Comparison of ENCODE assay signal across 1 cellular context in the genomic region with DNA sequence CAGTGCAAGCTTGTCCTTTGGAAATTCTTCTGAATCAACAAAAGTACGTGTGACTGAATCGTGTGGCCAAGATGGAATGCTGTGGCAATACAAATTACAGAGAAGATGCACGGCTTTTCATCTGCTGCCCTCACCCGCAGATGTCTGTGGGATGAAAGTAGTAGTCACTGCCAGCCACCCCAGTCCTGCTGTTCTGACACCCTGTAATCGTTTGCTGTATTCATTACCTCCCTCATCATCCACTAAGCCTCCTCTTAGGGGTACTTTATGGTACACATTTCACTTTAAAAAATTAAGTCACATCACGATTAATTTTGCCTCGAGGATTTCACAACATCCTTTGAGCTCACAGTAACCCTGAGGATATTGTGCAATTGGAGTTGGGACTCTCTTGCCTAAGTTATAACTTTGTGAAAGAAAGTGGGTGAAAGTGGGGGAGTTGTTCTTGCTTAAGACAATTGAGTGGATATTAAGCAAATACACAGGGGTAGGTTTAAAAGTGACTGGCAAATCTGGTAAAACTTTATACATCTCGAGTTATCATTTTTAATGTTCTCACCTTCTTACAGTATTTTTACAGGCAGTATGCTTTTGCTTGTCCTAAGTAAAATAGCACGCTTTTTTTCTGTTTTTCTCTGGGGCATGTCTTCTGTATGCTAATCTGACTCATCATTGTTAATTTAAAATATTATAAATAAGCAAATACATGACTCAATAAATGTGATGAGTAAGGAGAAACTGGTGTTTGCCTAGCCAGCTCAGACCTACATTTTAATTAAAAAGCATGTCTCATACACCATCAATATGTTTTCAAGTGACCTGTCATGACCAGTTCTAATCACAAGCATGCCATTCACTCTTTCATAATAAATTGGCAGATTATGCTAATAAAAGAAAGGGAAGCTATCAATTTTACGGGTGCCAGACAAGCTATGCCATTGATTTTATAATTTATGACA.
TF ChIP-seq lines count a peak whose summit lies in the region.

No MANE protein-coding gene starts in this region.

TF ChIP-seq in HepG2, 621 proteins besides CTCF, POLR2A, EP300 and RAD21 (continued from another document and continues in another):
- TF ChIP-seq, protein P1, sequence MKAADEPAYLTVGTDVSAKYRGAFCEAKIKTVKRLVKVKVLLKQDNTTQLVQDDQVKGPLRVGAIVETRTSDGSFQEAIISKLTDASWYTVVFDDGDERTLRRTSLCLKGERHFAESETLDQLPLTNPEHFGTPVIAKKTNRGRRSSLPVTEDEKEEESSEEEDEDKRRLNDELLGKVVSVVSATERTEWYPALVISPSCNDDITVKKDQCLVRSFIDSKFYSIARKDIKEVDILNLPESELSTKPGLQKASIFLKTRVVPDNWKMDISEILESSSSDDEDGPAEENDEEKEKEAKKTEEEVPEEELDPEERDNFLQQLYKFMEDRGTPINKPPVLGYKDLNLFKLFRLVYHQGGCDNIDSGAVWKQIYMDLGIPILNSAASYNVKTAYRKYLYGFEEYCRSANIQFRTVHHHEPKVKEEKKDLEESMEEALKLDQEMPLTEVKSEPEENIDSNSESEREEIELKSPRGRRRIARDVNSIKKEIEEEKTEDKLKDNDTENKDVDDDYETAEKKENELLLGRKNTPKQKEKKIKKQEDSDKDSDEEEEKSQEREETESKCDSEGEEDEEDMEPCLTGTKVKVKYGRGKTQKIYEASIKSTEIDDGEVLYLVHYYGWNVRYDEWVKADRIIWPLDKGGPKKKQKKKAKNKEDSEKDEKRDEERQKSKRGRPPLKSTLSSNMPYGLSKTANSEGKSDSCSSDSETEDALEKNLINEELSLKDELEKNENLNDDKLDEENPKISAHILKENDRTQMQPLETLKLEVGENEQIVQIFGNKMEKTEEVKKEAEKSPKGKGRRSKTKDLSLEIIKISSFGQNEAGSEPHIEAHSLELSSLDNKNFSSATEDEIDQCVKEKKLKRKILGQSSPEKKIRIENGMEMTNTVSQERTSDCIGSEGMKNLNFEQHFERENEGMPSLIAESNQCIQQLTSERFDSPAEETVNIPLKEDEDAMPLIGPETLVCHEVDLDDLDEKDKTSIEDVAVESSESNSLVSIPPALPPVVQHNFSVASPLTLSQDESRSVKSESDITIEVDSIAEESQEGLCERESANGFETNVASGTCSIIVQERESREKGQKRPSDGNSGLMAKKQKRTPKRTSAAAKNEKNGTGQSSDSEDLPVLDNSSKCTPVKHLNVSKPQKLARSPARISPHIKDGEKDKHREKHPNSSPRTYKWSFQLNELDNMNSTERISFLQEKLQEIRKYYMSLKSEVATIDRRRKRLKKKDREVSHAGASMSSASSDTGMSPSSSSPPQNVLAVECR (CRISPR knock-in tag; IDR thresholded peaks at IDR 0.05; ENCODE audit: borderline replicate concordance) = no peak
- TF ChIP-seq, protein P2, sequence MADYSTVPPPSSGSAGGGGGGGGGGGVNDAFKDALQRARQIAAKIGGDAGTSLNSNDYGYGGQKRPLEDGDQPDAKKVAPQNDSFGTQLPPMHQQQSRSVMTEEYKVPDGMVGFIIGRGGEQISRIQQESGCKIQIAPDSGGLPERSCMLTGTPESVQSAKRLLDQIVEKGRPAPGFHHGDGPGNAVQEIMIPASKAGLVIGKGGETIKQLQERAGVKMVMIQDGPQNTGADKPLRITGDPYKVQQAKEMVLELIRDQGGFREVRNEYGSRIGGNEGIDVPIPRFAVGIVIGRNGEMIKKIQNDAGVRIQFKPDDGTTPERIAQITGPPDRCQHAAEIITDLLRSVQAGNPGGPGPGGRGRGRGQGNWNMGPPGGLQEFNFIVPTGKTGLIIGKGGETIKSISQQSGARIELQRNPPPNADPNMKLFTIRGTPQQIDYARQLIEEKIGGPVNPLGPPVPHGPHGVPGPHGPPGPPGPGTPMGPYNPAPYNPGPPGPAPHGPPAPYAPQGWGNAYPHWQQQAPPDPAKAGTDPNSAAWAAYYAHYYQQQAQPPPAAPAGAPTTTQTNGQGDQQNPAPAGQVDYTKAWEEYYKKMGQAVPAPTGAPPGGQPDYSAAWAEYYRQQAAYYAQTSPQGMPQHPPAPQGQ (CRISPR knock-in tag; IDR thresholded peaks at IDR 0.05; ENCODE audit: borderline replicate concordance) = no peak
- no peak for TF ChIP-seq ARNTL (CRISPR knock-in tag; IDR thresholded peaks at IDR 0.05)
- peak; percentile 86 for TF ChIP-seq ZNF331 (CRISPR knock-in tag; IDR thresholded peaks at IDR 0.05)
- no peak for TF ChIP-seq ARNT (IDR thresholded peaks at IDR 0.05)
- TF ChIP-seq SRSF4 (IDR thresholded peaks at IDR 0.05; ENCODE audit: low read depth, low read length, poor library complexity, severe bottlenecking) = no peak
- no peak for TF ChIP-seq JARID2 (CRISPR knock-in tag; IDR thresholded peaks at IDR 0.05; ENCODE audit: insufficient replicate concordance)
- TF ChIP-seq IKZF1 (IDR thresholded peaks at IDR 0.05) = no peak
- TF ChIP-seq, protein P3, sequence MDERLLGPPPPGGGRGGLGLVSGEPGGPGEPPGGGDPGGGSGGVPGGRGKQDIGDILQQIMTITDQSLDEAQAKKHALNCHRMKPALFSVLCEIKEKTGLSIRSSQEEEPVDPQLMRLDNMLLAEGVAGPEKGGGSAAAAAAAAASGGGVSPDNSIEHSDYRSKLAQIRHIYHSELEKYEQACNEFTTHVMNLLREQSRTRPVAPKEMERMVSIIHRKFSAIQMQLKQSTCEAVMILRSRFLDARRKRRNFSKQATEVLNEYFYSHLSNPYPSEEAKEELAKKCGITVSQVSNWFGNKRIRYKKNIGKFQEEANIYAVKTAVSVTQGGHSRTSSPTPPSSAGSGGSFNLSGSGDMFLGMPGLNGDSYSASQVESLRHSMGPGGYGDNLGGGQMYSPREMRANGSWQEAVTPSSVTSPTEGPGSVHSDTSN (CRISPR knock-in tag; IDR thresholded peaks at IDR 0.05) = no peak
- TF ChIP-seq FLYWCH1 (CRISPR knock-in tag; IDR thresholded peaks at IDR 0.05) = no peak
- TF ChIP-seq RBAK (CRISPR knock-in tag; IDR thresholded peaks at IDR 0.05) = no peak
- TF ChIP-seq KLF16 (CRISPR knock-in tag; IDR thresholded peaks at IDR 0.05) = peak in 1 of 2 experiments; percentile 82; a peak in 1 of 4 replicates
- no peak for TF ChIP-seq SRSF1 (optimal IDR thresholded peaks at IDR 0.05; ENCODE audit: low read depth, low read length)
- no peak for TF ChIP-seq EED (CRISPR knock-in tag; IDR thresholded peaks at IDR 0.05)
- no peak for TF ChIP-seq HNRNPLL (IDR thresholded peaks at IDR 0.05; ENCODE audit: low read depth, low read length, poor library complexity, severe bottlenecking)
- TF ChIP-seq, protein P4, sequence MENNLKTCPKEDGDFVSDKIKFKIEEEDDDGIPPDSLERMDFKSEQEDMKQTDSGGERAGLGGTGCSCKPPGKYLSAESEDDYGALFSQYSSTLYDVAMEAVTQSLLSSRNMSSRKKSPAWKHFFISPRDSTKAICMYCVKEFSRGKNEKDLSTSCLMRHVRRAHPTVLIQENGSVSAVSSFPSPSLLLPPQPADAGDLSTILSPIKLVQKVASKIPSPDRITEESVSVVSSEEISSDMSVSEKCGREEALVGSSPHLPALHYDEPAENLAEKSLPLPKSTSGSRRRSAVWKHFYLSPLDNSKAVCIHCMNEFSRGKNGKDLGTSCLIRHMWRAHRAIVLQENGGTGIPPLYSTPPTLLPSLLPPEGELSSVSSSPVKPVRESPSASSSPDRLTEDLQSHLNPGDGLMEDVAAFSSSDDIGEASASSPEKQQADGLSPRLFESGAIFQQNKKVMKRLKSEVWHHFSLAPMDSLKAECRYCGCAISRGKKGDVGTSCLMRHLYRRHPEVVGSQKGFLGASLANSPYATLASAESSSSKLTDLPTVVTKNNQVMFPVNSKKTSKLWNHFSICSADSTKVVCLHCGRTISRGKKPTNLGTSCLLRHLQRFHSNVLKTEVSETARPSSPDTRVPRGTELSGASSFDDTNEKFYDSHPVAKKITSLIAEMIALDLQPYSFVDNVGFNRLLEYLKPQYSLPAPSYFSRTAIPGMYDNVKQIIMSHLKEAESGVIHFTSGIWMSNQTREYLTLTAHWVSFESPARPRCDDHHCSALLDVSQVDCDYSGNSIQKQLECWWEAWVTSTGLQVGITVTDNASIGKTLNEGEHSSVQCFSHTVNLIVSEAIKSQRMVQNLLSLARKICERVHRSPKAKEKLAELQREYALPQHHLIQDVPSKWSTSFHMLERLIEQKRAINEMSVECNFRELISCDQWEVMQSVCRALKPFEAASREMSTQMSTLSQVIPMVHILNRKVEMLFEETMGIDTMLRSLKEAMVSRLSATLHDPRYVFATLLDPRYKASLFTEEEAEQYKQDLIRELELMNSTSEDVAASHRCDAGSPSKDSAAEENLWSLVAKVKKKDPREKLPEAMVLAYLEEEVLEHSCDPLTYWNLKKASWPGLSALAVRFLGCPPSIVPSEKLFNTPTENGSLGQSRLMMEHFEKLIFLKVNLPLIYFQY (CRISPR knock-in tag; IDR thresholded peaks at IDR 0.05; ENCODE audit: borderline replicate concordance) = no peak
- TF ChIP-seq YEATS2 (CRISPR knock-in tag; IDR thresholded peaks at IDR 0.05; ENCODE audit: borderline replicate concordance) = peak; percentile 52; the same call in 1 of the 2 replicates
- TF ChIP-seq ZBTB8A (CRISPR knock-in tag; IDR thresholded peaks at IDR 0.05; ENCODE audit: borderline replicate concordance, low read depth) = no peak
- no peak for TF ChIP-seq SCMH1 (CRISPR knock-in tag; IDR thresholded peaks at IDR 0.05; ENCODE audit: borderline replicate concordance)
- TF ChIP-seq, protein P5, sequence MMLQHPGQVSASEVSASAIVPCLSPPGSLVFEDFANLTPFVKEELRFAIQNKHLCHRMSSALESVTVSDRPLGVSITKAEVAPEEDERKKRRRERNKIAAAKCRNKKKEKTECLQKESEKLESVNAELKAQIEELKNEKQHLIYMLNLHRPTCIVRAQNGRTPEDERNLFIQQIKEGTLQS (CRISPR knock-in tag; IDR thresholded peaks at IDR 0.05) = peak; percentile 32; the same call in 1 of the 2 replicates
- no peak for TF ChIP-seq SP140L (CRISPR knock-in tag; IDR thresholded peaks at IDR 0.05; ENCODE audit: borderline replicate concordance)
- no peak for TF ChIP-seq ZNF749 (CRISPR knock-in tag; IDR thresholded peaks at IDR 0.05; ENCODE audit: borderline replicate concordance)
- no peak for TF ChIP-seq MAFG (CRISPR knock-in tag; IDR thresholded peaks at IDR 0.05)
- TF ChIP-seq, protein P6, sequence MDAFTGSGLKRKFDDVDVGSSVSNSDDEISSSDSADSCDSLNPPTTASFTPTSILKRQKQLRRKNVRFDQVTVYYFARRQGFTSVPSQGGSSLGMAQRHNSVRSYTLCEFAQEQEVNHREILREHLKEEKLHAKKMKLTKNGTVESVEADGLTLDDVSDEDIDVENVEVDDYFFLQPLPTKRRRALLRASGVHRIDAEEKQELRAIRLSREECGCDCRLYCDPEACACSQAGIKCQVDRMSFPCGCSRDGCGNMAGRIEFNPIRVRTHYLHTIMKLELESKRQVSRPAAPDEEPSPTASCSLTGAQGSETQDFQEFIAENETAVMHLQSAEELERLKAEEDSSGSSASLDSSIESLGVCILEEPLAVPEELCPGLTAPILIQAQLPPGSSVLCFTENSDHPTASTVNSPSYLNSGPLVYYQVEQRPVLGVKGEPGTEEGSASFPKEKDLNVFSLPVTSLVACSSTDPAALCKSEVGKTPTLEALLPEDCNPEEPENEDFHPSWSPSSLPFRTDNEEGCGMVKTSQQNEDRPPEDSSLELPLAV (CRISPR knock-in tag; conservative IDR thresholded peaks at IDR 0.05; ENCODE audit: low read depth) = no peak
- TF ChIP-seq ZNF569 (CRISPR knock-in tag; IDR thresholded peaks at IDR 0.05; ENCODE audit: borderline replicate concordance) = no peak
- TF ChIP-seq, protein P7, sequence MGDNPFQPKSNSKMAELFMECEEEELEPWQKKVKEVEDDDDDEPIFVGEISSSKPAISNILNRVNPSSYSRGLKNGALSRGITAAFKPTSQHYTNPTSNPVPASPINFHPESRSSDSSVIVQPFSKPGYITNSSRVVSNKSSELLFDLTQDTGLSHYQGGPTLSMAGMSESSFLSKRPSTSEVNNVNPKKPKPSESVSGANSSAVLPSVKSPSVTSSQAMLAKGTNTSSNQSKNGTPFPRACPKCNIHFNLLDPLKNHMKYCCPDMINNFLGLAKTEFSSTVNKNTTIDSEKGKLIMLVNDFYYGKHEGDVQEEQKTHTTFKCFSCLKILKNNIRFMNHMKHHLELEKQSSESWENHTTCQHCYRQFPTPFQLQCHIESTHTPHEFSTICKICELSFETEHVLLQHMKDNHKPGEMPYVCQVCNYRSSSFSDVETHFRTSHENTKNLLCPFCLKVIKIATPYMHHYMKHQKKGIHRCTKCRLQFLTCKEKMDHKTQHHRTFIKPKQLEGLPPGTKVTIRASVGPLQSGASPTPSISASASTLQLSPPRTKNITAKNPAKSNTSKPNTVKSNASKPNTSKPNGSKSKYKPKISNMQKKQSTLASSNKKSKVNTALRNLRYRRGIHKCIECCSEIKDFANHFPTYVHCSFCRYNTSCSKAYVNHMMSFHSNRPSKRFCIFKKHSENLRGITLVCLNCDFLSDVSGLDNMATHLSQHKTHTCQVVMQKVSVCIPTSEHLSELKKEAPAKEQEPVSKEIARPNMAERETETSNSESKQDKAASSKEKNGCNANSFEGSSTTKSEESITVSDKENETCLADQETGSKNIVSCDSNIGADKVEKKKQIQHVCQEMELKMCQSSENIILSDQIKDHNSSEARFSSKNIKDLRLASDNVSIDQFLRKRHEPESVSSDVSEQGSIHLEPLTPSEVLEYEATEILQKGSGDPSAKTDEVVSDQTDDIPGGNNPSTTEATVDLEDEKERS (CRISPR knock-in tag; IDR thresholded peaks at IDR 0.05) = peak; percentile 52; the same call in 1 of the 2 replicates
- peak; percentile 76 for TF ChIP-seq NCOR1 (IDR thresholded peaks at IDR 0.05; ENCODE audit: borderline replicate concordance, low read length)
- TF ChIP-seq SNAPC2 (CRISPR knock-in tag; IDR thresholded peaks at IDR 0.05) = no peak
- TF ChIP-seq, protein P8, sequence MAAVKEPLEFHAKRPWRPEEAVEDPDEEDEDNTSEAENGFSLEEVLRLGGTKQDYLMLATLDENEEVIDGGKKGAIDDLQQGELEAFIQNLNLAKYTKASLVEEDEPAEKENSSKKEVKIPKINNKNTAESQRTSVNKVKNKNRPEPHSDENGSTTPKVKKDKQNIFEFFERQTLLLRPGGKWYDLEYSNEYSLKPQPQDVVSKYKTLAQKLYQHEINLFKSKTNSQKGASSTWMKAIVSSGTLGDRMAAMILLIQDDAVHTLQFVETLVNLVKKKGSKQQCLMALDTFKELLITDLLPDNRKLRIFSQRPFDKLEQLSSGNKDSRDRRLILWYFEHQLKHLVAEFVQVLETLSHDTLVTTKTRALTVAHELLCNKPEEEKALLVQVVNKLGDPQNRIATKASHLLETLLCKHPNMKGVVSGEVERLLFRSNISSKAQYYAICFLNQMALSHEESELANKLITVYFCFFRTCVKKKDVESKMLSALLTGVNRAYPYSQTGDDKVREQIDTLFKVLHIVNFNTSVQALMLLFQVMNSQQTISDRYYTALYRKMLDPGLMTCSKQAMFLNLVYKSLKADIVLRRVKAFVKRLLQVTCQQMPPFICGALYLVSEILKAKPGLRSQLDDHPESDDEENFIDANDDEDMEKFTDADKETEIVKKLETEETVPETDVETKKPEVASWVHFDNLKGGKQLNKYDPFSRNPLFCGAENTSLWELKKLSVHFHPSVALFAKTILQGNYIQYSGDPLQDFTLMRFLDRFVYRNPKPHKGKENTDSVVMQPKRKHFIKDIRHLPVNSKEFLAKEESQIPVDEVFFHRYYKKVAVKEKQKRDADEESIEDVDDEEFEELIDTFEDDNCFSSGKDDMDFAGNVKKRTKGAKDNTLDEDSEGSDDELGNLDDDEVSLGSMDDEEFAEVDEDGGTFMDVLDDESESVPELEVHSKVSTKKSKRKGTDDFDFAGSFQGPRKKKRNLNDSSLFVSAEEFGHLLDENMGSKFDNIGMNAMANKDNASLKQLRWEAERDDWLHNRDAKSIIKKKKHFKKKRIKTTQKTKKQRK (IDR thresholded peaks at IDR 0.05; ENCODE audit: low read length) = no peak
- no peak for TF ChIP-seq ZNF790 (CRISPR knock-in tag; IDR thresholded peaks at IDR 0.05; ENCODE audit: borderline replicate concordance)
- TF ChIP-seq ZMYM2 (CRISPR knock-in tag; IDR thresholded peaks at IDR 0.05) = 0 out of 2 replicates have a peak, but pooled peaks have one; percentile 5
- TF ChIP-seq POLR2AphosphoS2 (IDR thresholded peaks at IDR 0.05; ENCODE audit: low read depth, low read length) = no peak
- TF ChIP-seq ZNF232 (CRISPR knock-in tag; IDR thresholded peaks at IDR 0.05; ENCODE audit: borderline replicate concordance) = no peak
- TF ChIP-seq ZNF468 (CRISPR knock-in tag; IDR thresholded peaks at IDR 0.05) = no peak
- TF ChIP-seq FOSL1 (CRISPR knock-in tag; IDR thresholded peaks at IDR 0.05; ENCODE audit: borderline replicate concordance) = no peak
